27 cellular contexts compared by ENCODE assay signal in genomic region chr12:109356586-109356985, GRCh38. TPM values are rescaled to one million over a fixed set of nuclear protein-coding genes. Genes with fewer than 3 reads are reported as not detected.
"Had no signal": no experiment of that assay in that cellular context is flagged by ENCODE, and none has a peak within 500 bp of the region (broad histone marks: within the 10 kb centered on the region; RNA-seq: fewer than 3 reads in every experiment).

No MANE protein-coding gene starts in this region.

- H3K27me3 ChIP-seq: hepatocyte, sigmoid colon had no signal

- H3K36me3 ChIP-seq: left ventricle myocardium inferior, lower lobe of right lung, sigmoid colon, stomach, thoracic aorta, transverse colon had no signal

- ATAC-seq: lower lobe of right lung, natural killer cell had no signal

- H3K4me1 Mint-ChIP-seq: memory B cell had no signal

- H3K36me3 Mint-ChIP-seq: memory B cell, mesothelial cell of epicardium, natural killer cell had no signal

- H3K27ac ChIP-seq: hepatocyte, left ventricle myocardium inferior, lower lobe of right lung, sigmoid colon, skin epidermis, stomach, thoracic aorta, transverse colon had no signal

- H3K4me3 ChIP-seq: hepatocyte, left ventricle myocardium inferior, lower lobe of right lung, sigmoid colon, skin epidermis, stomach, thoracic aorta, transverse colon had no signal

- H3K9me3 Mint-ChIP-seq: memory B cell, mesothelial cell of epicardium, natural killer cell, neural crest cell had no signal

- H3K9me3 ChIP-seq: left ventricle myocardium inferior, lower lobe of right lung, sigmoid colon, stomach, thoracic aorta, transverse colon had no signal

- H3K4me2 ChIP-seq: hepatocyte had no signal

- H3K4me3 Mint-ChIP-seq: memory B cell, mesothelial cell of epicardium, natural killer cell, neural crest cell had no signal

- H2AFZ ChIP-seq: hepatocyte had no signal

- H3K27ac Mint-ChIP-seq: memory B cell, mesothelial cell of epicardium, natural killer cell had no signal

- DNase-seq: effector CD4-positive, alpha-beta T cell; foreskin melanocyte; head of caudate nucleus; kidney; left cardiac atrium; left ventricle myocardium inferior; lower lobe of right lung; natural killer cell; posterior cingulate gyrus; sigmoid colon; stimulated activated CD4-positive, alpha-beta T cell treated with anti-CD3 and anti-CD28 coated beads, Interleukin-12 subunit alpha, Interleukin-12 subunit beta, amount 100 ng/mL, for 4 hours; stimulated activated naive CD4-positive, alpha-beta T cell; stomach; substantia nigra; transverse colon had no signal

- H3K4me1 ChIP-seq: lower lobe of right lung, sigmoid colon, stomach, transverse colon had no signal

- H3K79me2 ChIP-seq: hepatocyte had no signal

RNA-seq across cellular contexts. Expression of gene MYO1H, which starts 8.9 kb away (rescaled TPM):
- total RNA-seq: dermis microvascular lymphatic vessel endothelial cell, hepatocyte, kidney, mesothelial cell of epicardium, mucosa of gallbladder, myocyte, natural killer cell, neural crest cell, osteocyte, pulmonary artery endothelial cell, sigmoid colon, stomach, thoracic aorta, transverse colon, ureter had no signal

RNA-seq across cellular contexts. Expression of gene FOXN4, which starts 47.5 kb away (rescaled TPM):
- total RNA-seq: dermis microvascular lymphatic vessel endothelial cell, hepatocyte, kidney, left cardiac atrium, left ventricle myocardium inferior, lower lobe of right lung, mesothelial cell of epicardium, mucosa of gallbladder, myocyte, natural killer cell, osteocyte, pulmonary artery endothelial cell, stomach, thoracic aorta, transverse colon, ureter had no signal
